In genomic region chr1:6592441-6592840, GRCh38 we compare ENCODE assay signal across 18 cellular contexts. TPM values are rescaled to one million over a fixed set of nuclear protein-coding genes. Genes with fewer than 3 reads are reported as not detected.
DNase-seq lines count a peak whose midpoint lies in the region; ATAC-seq and TF ChIP-seq lines count a peak whose summit lies in the region.
"Had no signal": no experiment of that assay in that cellular context is flagged by ENCODE, and none has a peak within 500 bp of the region (broad histone marks: within the 10 kb centered on the region; RNA-seq: fewer than 3 reads in every experiment).

No MANE protein-coding gene starts in this region.

- H3K23me2 ChIP-seq in H9 (ENCODE audit: insufficient read length, low read depth, low read length, poor library complexity, severe bottlenecking): no peaks in the 10 kb centered on the region

- no peaks in the 10 kb centered on the region for H4K20me1 ChIP-seq in H9 (ENCODE audit: control insufficient read depth, insufficient read depth, insufficient read length)
- H4K20me1 ChIP-seq in neural progenitor cell (ENCODE audit: low read depth): peaks cover 15% of the 10 kb centered on the region

- no peak overlapping the region for H3K18ac ChIP-seq in H9 (ENCODE audit: insufficient read length, low read depth, low read length)

- no peak overlapping the region for H3K56ac ChIP-seq in H9 (ENCODE audit: insufficient read length, low read depth, low read length)

- H3K4ac ChIP-seq in H9 (ENCODE audit: low read depth, low read length): no peak overlapping the region

- no peak overlapping the region for H3T11ph ChIP-seq in H9 (ENCODE audit: low read length)

- no peak overlapping the region for H2BK15ac ChIP-seq in H9 (ENCODE audit: low read depth, low read length)

- H3K9ac ChIP-seq in H9 (ENCODE audit: extremely low read depth, insufficient read length, low read length) (no peak overlapping the region), neural progenitor cell (no peak overlapping the region)

- no peak overlapping the region for H4K91ac ChIP-seq in H9 (ENCODE audit: insufficient read length, low read depth, low read length)

- peaks cover 43 to 59% of the 10 kb centered on the region in 2 donors for H3K4me1 Mint-ChIP-seq in immature natural killer cell
- 0 out of 4 replicates have a peak, but pooled peaks cover 0 to 2% of the 10 kb centered on the region in 2 experiments for H3K4me1 Mint-ChIP-seq in H9
- H3K4me1 Mint-ChIP-seq in neural progenitor cell: no peaks in the 10 kb centered on the region

- H3K27ac Mint-ChIP-seq in immature natural killer cell (peak overlapping the region in 4 of 6 donors; percentile 19 to 80 (median 48)), H9 (no peak overlapping the region), neural progenitor cell (no peak overlapping the region)
- H3K27ac Mint-ChIP-seq: nephron progenitor cell, type B pancreatic cell had no signal

- no peak overlapping the region for H3K4me2 ChIP-seq in H9 (ENCODE audit: insufficient read depth, insufficient read length, low read length)
- no peak overlapping the region for H3K4me2 ChIP-seq in neural progenitor cell

- H3K27me3 Mint-ChIP-seq in immature natural killer cell (ENCODE audit: low read depth in 3 of 3) (peaks cover 1 to 3% (median 3%) of the 10 kb centered on the region in 3 donors), H9 (ENCODE audit: low read depth) (no peaks in the 10 kb centered on the region), neural progenitor cell (ENCODE audit: insufficient read depth, low read depth) (peaks cover 4% of the 10 kb centered on the region)
- H3K27me3 Mint-ChIP-seq: activated naive CD4-positive, alpha-beta T cell treated with anti-CD3 and anti-CD28 coated beads, Interleukin-2, amount 10 ng/mL, durations not matched to agents 7 days and 5 days; type B pancreatic cell had no signal

- H2BK20ac ChIP-seq in H9 (ENCODE audit: low read depth, low read length, poor library complexity, severe bottlenecking): no peak overlapping the region

- H4K8ac ChIP-seq in H9 (replicated peaks; ENCODE audit: insufficient read length, low read depth, low read length): no peak overlapping the region

- H3K79me2 ChIP-seq in H9 (ENCODE audit: insufficient read depth, low read length) (no peaks in the 10 kb centered on the region; the same call in 1 of the 2 replicates), neural progenitor cell (ENCODE audit: low read depth) (no peaks in the 10 kb centered on the region)

- TF ChIP-seq CTCF in H9 (conservative IDR thresholded peaks at IDR 0.05) (no peak), neural progenitor cell (IDR thresholded peaks at IDR 0.05) (no peak)

- ATAC-seq in Right ventricle myocardium inferior: peak; percentile 9
- ATAC-seq: activated T-cell treated with anti-CD3 and anti-CD28 coated beads, Interleukin-2, amount 50 U/mL, for 4 hours had no signal

- H3F3A ChIP-seq in neural progenitor cell (ENCODE audit: low read depth): no peaks in the 10 kb centered on the region

- H3K36me3 ChIP-seq in effector memory CD4-positive, alpha-beta T cell (ENCODE audit: control insufficient read depth, insufficient read depth, low read length): peaks cover 65% of the 10 kb centered on the region
- H3K36me3 ChIP-seq in neural progenitor cell: no peaks in the 10 kb centered on the region

- no peak overlapping the region for H3K4me3 ChIP-seq in effector memory CD4-positive, alpha-beta T cell (ENCODE audit: insufficient read depth, low read depth, low read length, poor library complexity, severe bottlenecking)
- no peak overlapping the region for H3K4me3 ChIP-seq in neural progenitor cell

- no peaks in the 10 kb centered on the region for H3K9me3 Mint-ChIP-seq in immature natural killer cell
- H3K9me3 Mint-ChIP-seq in H9: no peaks in the 10 kb centered on the region
- H3K9me3 Mint-ChIP-seq in neural progenitor cell: no peaks in the 10 kb centered on the region
- H3K9me3 Mint-ChIP-seq: activated naive CD4-positive, alpha-beta T cell treated with anti-CD3 and anti-CD28 coated beads, Interleukin-2, amount 10 ng/mL, durations not matched to agents 7 days and 5 days; activated T-cell treated with anti-CD3 and anti-CD28 coated beads, Interleukin-2, amount 50 U/mL, for 4 hours; nephron progenitor cell; type B pancreatic cell had no signal

- H3K4me3 Mint-ChIP-seq in immature natural killer cell (peak overlapping the region in 4 of 5 donors; percentile 21 to 53 (median 33)), H9 (no peak overlapping the region), neural progenitor cell (no peak overlapping the region)
- H3K4me3 Mint-ChIP-seq: activated naive CD4-positive, alpha-beta T cell treated with anti-CD3 and anti-CD28 coated beads, Interleukin-2, amount 10 ng/mL, durations not matched to agents 7 days and 5 days; activated T-cell treated with anti-CD3 and anti-CD28 coated beads, Interleukin-2, amount 50 U/mL, for 4 hours; nephron progenitor cell; type B pancreatic cell had no signal

- no peak overlapping the region for H2BK120ac ChIP-seq in H9 (ENCODE audit: low read depth, low read length, poor library complexity, severe bottlenecking)

- H2BK5ac ChIP-seq in H9 (ENCODE audit: insufficient read length, low read length): no peak overlapping the region

- H3K4me1 ChIP-seq in H9 (ENCODE audit: insufficient read depth, low read length): no peaks in the 10 kb centered on the region
- peaks cover 8% of the 10 kb centered on the region for H3K4me1 ChIP-seq in effector memory CD4-positive, alpha-beta T cell (ENCODE audit: control insufficient read depth, insufficient read depth, low read length, poor library complexity, severe bottlenecking)
- no peaks in the 10 kb centered on the region for H3K4me1 ChIP-seq in neural progenitor cell

- peak; percentile 71 for DNase-seq in Right ventricle myocardium inferior (ENCODE audit: missing footprints)
- DNase-seq in cardiac septum (ENCODE audit: low spot score): no peak
- peak in 1 of 3 donors; percentile 39 for DNase-seq in immature natural killer cell
- no peak for DNase-seq in H9
- DNase-seq in effector memory CD4-positive, alpha-beta T cell: no peak
- no peak for DNase-seq in neural progenitor cell (ENCODE audit: low spot score)
- DNase-seq: activated CD4-positive, alpha-beta T cell treated with anti-CD3 and anti-CD28 coated beads, Interleukin-2, amount 50 U/mL, for 1 hour; activated naive CD4-positive, alpha-beta T cell treated with anti-CD3 and anti-CD28 coated beads, Interleukin-2, amount 10 ng/mL, durations not matched to agents 7 days and 5 days; activated T-cell treated with anti-CD3 and anti-CD28 coated beads, Interleukin-2, amount 50 U/mL, for 4 hours; Kasumi-1; kidney glomerular epithelial cell; mesendoderm; NCI-H1092 treated with DMSO at 0.1 percent for 48 hours; NCI-H2081 treated with DMSO at 0.1 percent for 48 hours; NCI-H510A; nephron progenitor cell; stimulated activated naive CD4-positive, alpha-beta T cell had no signal

- H2AFZ ChIP-seq in H9 (ENCODE audit: low read length): no peak overlapping the region
- H2AFZ ChIP-seq in neural progenitor cell (replicated peaks): no peak overlapping the region

- H2BK12ac ChIP-seq in H9 (ENCODE audit: insufficient read length, low read depth, low read length): no peak overlapping the region

- no peak overlapping the region for H3K27ac ChIP-seq in H9 (ENCODE audit: insufficient read length, low read depth, low read length)
- H3K27ac ChIP-seq in effector memory CD4-positive, alpha-beta T cell (ENCODE audit: insufficient read depth, low read length, poor library complexity, severe bottlenecking): no peak overlapping the region
- H3K27ac ChIP-seq in neural progenitor cell: no peak overlapping the region

- H3K9me3 ChIP-seq in H9 (ENCODE audit: control insufficient read depth, low read depth, low read length) (no peaks in the 10 kb centered on the region), neural progenitor cell (ENCODE audit: low read depth) (no peaks in the 10 kb centered on the region)
- H3K9me3 ChIP-seq in effector memory CD4-positive, alpha-beta T cell (ENCODE audit: control insufficient read depth, low read length): no peaks in the 10 kb centered on the region

- no peak overlapping the region for H3K14ac ChIP-seq in H9 (ENCODE audit: insufficient read depth, low read length)

- no peak overlapping the region for H2AK5ac ChIP-seq in H9 (ENCODE audit: insufficient read length, low read length)

- intact Hi-C loops in Right ventricle myocardium inferior (cut with DNase I) (no loop called here), cardiac septum (cut with DNase I) (no loop called here)

- no CpG with 5 or more reads among the region's 5 CpGs for WGBS in H9 (ENCODE audit: extremely low coverage, insufficient read length, low lambda C conversion rate)

- no peaks in the 10 kb centered on the region for H3K79me1 ChIP-seq in H9 (ENCODE audit: insufficient read depth, low read depth, low read length, poor library complexity, severe bottlenecking)

- H3K36me3 Mint-ChIP-seq in immature natural killer cell: peaks cover 0 to 25% (median 0%) of the 10 kb centered on the region in 3 donors
- H3K36me3 Mint-ChIP-seq in H9 (ENCODE audit: insufficient read depth in 1 of 3, low read depth in 3 of 3): peaks cover 25 to 76% (median 64%) of the 10 kb centered on the region in 3 experiments; a peak in 6 of 7 replicates
- peaks cover 10% of the 10 kb centered on the region for H3K36me3 Mint-ChIP-seq in neural progenitor cell
- H3K36me3 Mint-ChIP-seq: type B pancreatic cell had no signal

- no peak overlapping the region for H4K5ac ChIP-seq in H9 (ENCODE audit: insufficient read length, low read depth, low read length)

- no peak overlapping the region for H3K23ac ChIP-seq in H9 (ENCODE audit: insufficient read length, low read depth, low read length)

- no peaks in the 10 kb centered on the region for H3K27me3 ChIP-seq in H9 (ENCODE audit: insufficient read depth, low read length)
- H3K27me3 ChIP-seq in effector memory CD4-positive, alpha-beta T cell (replicated peaks; ENCODE audit: control insufficient read depth, insufficient read depth, low read length, poor library complexity, severe bottlenecking): no peaks in the 10 kb centered on the region
- no peaks in the 10 kb centered on the region for H3K27me3 ChIP-seq in neural progenitor cell

RNA-seq across cellular contexts. Expression of gene KLHL21, which starts 10.2 kb away (rescaled TPM):
- total RNA-seq in Right ventricle myocardium inferior (102 TPM), cardiac septum (33.1 TPM), H9 (2021) (31.9 and 32.7 TPM in 2 replicates), neural progenitor cell (ENCODE audit: low replicate concordance) (4.8 and 7.2 TPM in 2 replicates)
- polyA plus RNA-seq in immature natural killer cell: 10 to 100 TPM in 1 of 3 donors, 1 to 10 TPM in 2; 7.6 to 19.7 (median 9.2) TPM

RNA-seq across cellular contexts. Expression of gene ZBTB48, which starts 12.6 kb away (rescaled TPM):
- total RNA-seq in Right ventricle myocardium inferior (15.1 TPM), cardiac septum (10.7 TPM), H9 (2021) (30.3 and 33.2 TPM in 2 replicates), neural progenitor cell (ENCODE audit: low replicate concordance) (18.3 and 28.3 TPM in 2 replicates)
- polyA plus RNA-seq in immature natural killer cell: 10 to 100 TPM in 2 of 3 donors, 1 to 10 TPM in 1; 8.3 to 25.9 (median 20.9) TPM

RNA-seq across cellular contexts. Expression of gene PHF13, which starts 21.1 kb away (rescaled TPM):
- total RNA-seq in Right ventricle myocardium inferior: 8.0 TPM
- 9.3 TPM for total RNA-seq in cardiac septum
- polyA plus RNA-seq in immature natural killer cell: 1 to 10 TPM; 1.2 to 5.7 (median 2.9) TPM
- total RNA-seq in H9 (2021): 55.8 and 56.4 TPM in 2 replicates
- 32.0 and 35.6 TPM in 2 replicates for total RNA-seq in neural progenitor cell (ENCODE audit: low replicate concordance)

RNA-seq across cellular contexts. Expression of gene THAP3, which starts 32.2 kb away (rescaled TPM):
- total RNA-seq in Right ventricle myocardium inferior: 12.5 TPM
- 8.8 TPM for total RNA-seq in cardiac septum
- 10 to 100 TPM; 19.4 to 28.4 (median 28.0) TPM for polyA plus RNA-seq in immature natural killer cell
- total RNA-seq in H9 (2021): 14.0 and 15.3 TPM in 2 replicates
- 25.0 and 37.2 TPM in 2 replicates for total RNA-seq in neural progenitor cell (ENCODE audit: low replicate concordance)

RNA-seq across cellular contexts. Expression of gene TAS1R1, which starts 37.3 kb away (rescaled TPM):
- total RNA-seq in Right ventricle myocardium inferior: not detected
- total RNA-seq in cardiac septum: not detected
- polyA plus RNA-seq in immature natural killer cell: under 1 TPM in 1 of 3 donors, not detected in 2; 0.16 TPM
- total RNA-seq in H9 (2021): not detected in 2 replicates
- not detected in 2 replicates for total RNA-seq in neural progenitor cell (ENCODE audit: low replicate concordance)
- total RNA-seq: activated T-cell treated with anti-CD3 and anti-CD28 coated beads, Interleukin-2, amount 50 U/mL, for 4 hours had no signal

Comparison
In these comparisons a context has a peak if more than half of its experiments do, and no peak if none do; other contexts are left out.
1. H3K27ac Mint-ChIP-seq: peak in immature natural killer cell (4 of 6); none in H9 (0 of 3) and neural progenitor cell (single experiment).
2. H3K4me3 Mint-ChIP-seq: peak in immature natural killer cell (4 of 5); none in H9 (0 of 2) and neural progenitor cell (single experiment).